ENCODE assay signal across 17 cellular contexts in genomic region chr1:243903904-243904303, GRCh38. TPM values are rescaled to one million over a fixed set of nuclear protein-coding genes. Genes with fewer than 3 reads are reported as not detected.
DNase-seq lines count a peak whose midpoint lies in the region; ATAC-seq, FAIRE-seq and TF ChIP-seq lines count a peak whose summit lies in the region.
"Had no signal": no experiment of that assay in that cellular context is flagged by ENCODE, and none has a peak within 500 bp of the region (broad histone marks: within the 10 kb centered on the region; RNA-seq: fewer than 3 reads in every experiment).

No MANE protein-coding gene starts in this region.

- peaks cover 3% of the 10 kb centered on the region for H3K27me3 Mint-ChIP-seq in neural progenitor cell (ENCODE audit: insufficient read depth, low read depth)
- peaks cover 6% of the 10 kb centered on the region for H3K27me3 Mint-ChIP-seq in activated naive CD4-positive, alpha-beta T cell treated with anti-CD3 and anti-CD28 coated beads for 36 hours (ENCODE audit: low read depth)

- H3K4me1 Mint-ChIP-seq in neural progenitor cell: peaks cover 2% of the 10 kb centered on the region
- no peaks in the 10 kb centered on the region for H3K4me1 Mint-ChIP-seq in activated naive CD4-positive, alpha-beta T cell treated with anti-CD3 and anti-CD28 coated beads for 36 hours (ENCODE audit: low read depth)
- H3K4me1 Mint-ChIP-seq: B cell, WTC11 had no signal

- H3K9me3 Mint-ChIP-seq in neural progenitor cell: no peaks in the 10 kb centered on the region
- no peaks in the 10 kb centered on the region for H3K9me3 Mint-ChIP-seq in activated naive CD4-positive, alpha-beta T cell treated with anti-CD3 and anti-CD28 coated beads for 36 hours
- H3K9me3 Mint-ChIP-seq: WTC11 had no signal

- peak; percentile 32 for DNase-seq in endothelial cell of umbilical vein (ENCODE audit: low read depth, low spot score)
- DNase-seq in neural progenitor cell (ENCODE audit: low spot score): peak; percentile 23
- DNase-seq in medulla oblongata (ENCODE audit: extremely low spot score): no peak
- DNase-seq in activated naive CD4-positive, alpha-beta T cell treated with anti-CD3 and anti-CD28 coated beads for 36 hours: no peak
- DNase-seq: amniotic stem cell; colonic mucosa; erythroblast; NCI-H1092 treated with DMSO at 0.1 percent for 48 hours; NCI-H82; RPMI8226; stimulated activated CD4-positive, alpha-beta T cell treated with anti-CD3 and anti-CD28 coated beads, Interleukin-4, amount 100 ng/mL, for 24 hours; stimulated activated CD8-positive, alpha-beta memory T cell treated with anti-CD3 and anti-CD28 coated beads, Interleukin-4, amount 100 ng/mL, for 48 hours had no signal

- BruUV-seq in endothelial cell of umbilical vein (replicated peaks; lab: Mats Ljungman, UMichigan): no TSS peak

- H3K27ac ChIP-seq in endothelial cell of umbilical vein (ENCODE audit: insufficient read depth, low read depth, low read length): no peak overlapping the region
- no peak overlapping the region for H3K27ac ChIP-seq in neural progenitor cell
- H3K27ac ChIP-seq: colonic mucosa had no signal

- dilution Hi-C loops in endothelial cell of umbilical vein (cut with MboI; ENCODE audit: extremely low pct_ligation_motif_present, low sequenced_read_pairs): no loop called here

- H3K36me3 ChIP-seq in endothelial cell of umbilical vein (ENCODE audit: control insufficient read depth in 2 of 2, extremely low read depth in 1 of 2, insufficient read depth in 2 of 2, low read length in 2 of 2): no peaks in the 10 kb centered on the region
- H3K36me3 ChIP-seq in neural progenitor cell: no peaks in the 10 kb centered on the region
- H3K36me3 ChIP-seq: colonic mucosa had no signal

- TF ChIP-seq CTCF in endothelial cell of umbilical vein (IDR thresholded peaks at IDR 0.05; ENCODE audit: extremely low read depth in 1 of 2, insufficient read depth in 1 of 2, low read depth in 1 of 2, low read length in 2 of 2) (no peak), neural progenitor cell (IDR thresholded peaks at IDR 0.05) (no peak)

- H3K9ac ChIP-seq in endothelial cell of umbilical vein (replicated peaks; ENCODE audit: extremely low read depth, insufficient read depth, low read length) (no peak overlapping the region), neural progenitor cell (no peak overlapping the region)

- H3K27me3 ChIP-seq in endothelial cell of umbilical vein (ENCODE audit: control insufficient read depth in 2 of 2, insufficient read depth in 2 of 2, low read length in 2 of 2) (peaks cover 8 to 9% of the 10 kb centered on the region in 2 experiments), neural progenitor cell (no peaks in the 10 kb centered on the region)
- H3K27me3 ChIP-seq: colonic mucosa had no signal

- H2AFZ ChIP-seq in endothelial cell of umbilical vein (ENCODE audit: low read depth, low read length) (no peak overlapping the region), neural progenitor cell (replicated peaks) (no peak overlapping the region)

- H3K9me1 ChIP-seq in endothelial cell of umbilical vein (replicated peaks; ENCODE audit: control insufficient read depth, extremely low read depth, insufficient read depth, low read length): no peaks in the 10 kb centered on the region

- FAIRE-seq in G401.6 (lab: Jason Lieb, UNC) (peak; percentile 17), endothelial cell of umbilical vein (lab: Jason Lieb, UNC) (no peak)

- TF ChIP-seq POLR2A in endothelial cell of umbilical vein (IDR thresholded peaks at IDR 0.05; ENCODE audit: low read depth, low read length): no peak

- POLR2A ChIA-PET in endothelial cell of umbilical vein (lab: Charles Lee): no interaction called here

- H3K79me2 ChIP-seq in endothelial cell of umbilical vein (ENCODE audit: control insufficient read depth, insufficient read depth, low read length) (no peaks in the 10 kb centered on the region), neural progenitor cell (ENCODE audit: low read depth) (no peaks in the 10 kb centered on the region)

- CTCF ChIA-PET in endothelial cell of umbilical vein (lab: Charles Lee): interaction anchor here (0.7 kb wide), 1 partner anchor 560 kb away, joined by 3 read pairs; no protein-coding TSS in a partner anchor
- CTCF ChIA-PET in activated naive CD4-positive, alpha-beta T cell treated with anti-CD3 and anti-CD28 coated beads for 36 hours (lab: Charles Lee): no interaction called here

- no peaks in the 10 kb centered on the region for H3F3A ChIP-seq in neural progenitor cell (ENCODE audit: low read depth)

- H4K20me1 ChIP-seq in endothelial cell of umbilical vein (replicated peaks; ENCODE audit: control insufficient read depth, extremely low read depth, insufficient read depth, low read length): no peaks in the 10 kb centered on the region
- H4K20me1 ChIP-seq in neural progenitor cell (ENCODE audit: low read depth): no peaks in the 10 kb centered on the region

- no peaks in the 10 kb centered on the region for H3K9me3 ChIP-seq in endothelial cell of umbilical vein (replicated peaks; ENCODE audit: control insufficient read depth, insufficient read depth, low read length)
- H3K9me3 ChIP-seq in neural progenitor cell (ENCODE audit: low read depth): no peaks in the 10 kb centered on the region
- H3K9me3 ChIP-seq: colonic mucosa had no signal

- no peaks in the 10 kb centered on the region for H3K36me3 Mint-ChIP-seq in neural progenitor cell
- no peaks in the 10 kb centered on the region for H3K36me3 Mint-ChIP-seq in activated naive CD4-positive, alpha-beta T cell treated with anti-CD3 and anti-CD28 coated beads for 36 hours (ENCODE audit: low read depth)
- H3K36me3 Mint-ChIP-seq: WTC11 had no signal

- no peak overlapping the region for H3K4me3 Mint-ChIP-seq in neural progenitor cell
- no peak overlapping the region for H3K4me3 Mint-ChIP-seq in activated naive CD4-positive, alpha-beta T cell treated with anti-CD3 and anti-CD28 coated beads for 36 hours
- H3K4me3 Mint-ChIP-seq: B cell, WTC11 had no signal

- no peak for ATAC-seq in HG02840 (IDR thresholded peaks at IDR 0.05; ENCODE audit: low FRiP score, unreplicated experiment)
- ATAC-seq: WTC11 had no signal

- H3K4me1 ChIP-seq in endothelial cell of umbilical vein (ENCODE audit: control insufficient read depth, extremely low read depth, insufficient read depth, low read length) (no peaks in the 10 kb centered on the region), neural progenitor cell (peaks cover 4% of the 10 kb centered on the region)
- H3K4me1 ChIP-seq: colonic mucosa had no signal

- H3K4me3 ChIP-seq in endothelial cell of umbilical vein (replicated peaks in 1 of 3; ENCODE audit: insufficient read depth in 1 of 3, low read depth in 1 of 3, low read length in 3 of 3) (no peak overlapping the region), neural progenitor cell (no peak overlapping the region)
- H3K4me3 ChIP-seq: colonic mucosa had no signal

- H3K27ac Mint-ChIP-seq in neural progenitor cell: no peak overlapping the region
- H3K27ac Mint-ChIP-seq in activated naive CD4-positive, alpha-beta T cell treated with anti-CD3 and anti-CD28 coated beads for 36 hours: no peak overlapping the region
- H3K27ac Mint-ChIP-seq: B cell, WTC11 had no signal

- H3K4me2 ChIP-seq in endothelial cell of umbilical vein (ENCODE audit: insufficient read depth, low read length): no peak overlapping the region
- H3K4me2 ChIP-seq in neural progenitor cell: no peak overlapping the region

- intact Hi-C loops in endothelial cell of umbilical vein (cut with micrococcal nuclease): no loop called here
- intact Hi-C loops in activated naive CD4-positive, alpha-beta T cell treated with anti-CD3 and anti-CD28 coated beads for 36 hours (cut with micrococcal nuclease): no loop called here

TF ChIP-seq in PFSK-1, 5 proteins besides CTCF, POLR2A, EP300 and RAD21 (continues in another document):
- TF ChIP-seq POLR2AphosphoS5 (IDR thresholded peaks at IDR 0.05; ENCODE audit: low read depth, low read length): no peak

TF ChIP-seq in endothelial cell of umbilical vein, 7 proteins besides CTCF, POLR2A, EP300 and RAD21:
- no peak for TF ChIP-seq MAX (IDR thresholded peaks at IDR 0.05; ENCODE audit: insufficient read depth, insufficient read length)
- no peak for TF ChIP-seq GATA2 (IDR thresholded peaks at IDR 0.05; ENCODE audit: insufficient read depth, insufficient read length, low read depth, low read length)
- no peak for TF ChIP-seq JUN (IDR thresholded peaks at IDR 0.05; ENCODE audit: borderline replicate concordance, insufficient read depth, insufficient read length, low read depth)
- TF ChIP-seq FOS (IDR thresholded peaks at IDR 0.05; ENCODE audit: borderline replicate concordance, insufficient read depth, low read length): no peak
- TF ChIP-seq MYC (IDR thresholded peaks at IDR 0.05; ENCODE audit: low read depth, low read length): no peak
- TF ChIP-seq POLR2AphosphoS5 (IDR thresholded peaks at IDR 0.05; ENCODE audit: insufficient read depth, low read depth, low read length): no peak
- TF ChIP-seq EZH2 (IDR thresholded peaks at IDR 0.05; ENCODE audit: borderline replicate concordance, low read depth, low read length, severe bottlenecking): no peak

RNA-seq across cellular contexts. Expression of gene AKT3, which starts 53.9 kb away (rescaled TPM):
- 0.21 TPM for polyA plus RNA-seq in PFSK-1 (2012; ENCODE audit: insufficient read length, low read depth)
- 97.1 and 98.2 TPM in 2 replicates for total RNA-seq in endothelial cell of umbilical vein
- 18.2 and 20.6 TPM in 2 replicates for polyA plus RNA-seq in endothelial cell of umbilical vein
- polyA plus RNA-seq in endothelial cell of umbilical vein (2011; cell fraction: cytosol; rRNA removed): 21.5 and 21.7 TPM in 2 replicates
- polyA plus RNA-seq in endothelial cell of umbilical vein (2011; cell fraction: nucleus; rRNA removed): 36.3 and 44.6 TPM in 2 replicates
- polyA plus RNA-seq in endothelial cell of umbilical vein (2012): 30.7 and 41.2 TPM in 2 replicates
- 42.2 and 44.8 TPM in 2 replicates for polyA minus RNA-seq in endothelial cell of umbilical vein
- polyA minus RNA-seq in endothelial cell of umbilical vein (2011; cell fraction: cytosol; rRNA and poly(A)+ RNA removed): 0.10 TPM
- polyA minus RNA-seq in endothelial cell of umbilical vein (2011; cell fraction: nucleus; rRNA and poly(A)+ RNA removed): 83.3 and 96.8 TPM in 2 replicates
- 25.9 and 36.2 TPM in 2 replicates for total RNA-seq in neural progenitor cell (ENCODE audit: low replicate concordance)
- 10 to 100 TPM; 19.1 to 21.5 TPM for total RNA-seq in activated naive CD4-positive, alpha-beta T cell treated with anti-CD3 and anti-CD28 coated beads for 36 hours

Comparison
In these comparisons a context has a peak if more than half of its experiments do, and no peak if none do; other contexts are left out.
1. DNase-seq: peak in endothelial cell of umbilical vein (single experiment) and neural progenitor cell (single experiment); none in medulla oblongata (single experiment) and activated naive CD4-positive, alpha-beta T cell treated with anti-CD3 and anti-CD28 coated beads for 36 hours (single experiment).